ENCODE assay signal across 10 cellular contexts in the genomic region with DNA sequence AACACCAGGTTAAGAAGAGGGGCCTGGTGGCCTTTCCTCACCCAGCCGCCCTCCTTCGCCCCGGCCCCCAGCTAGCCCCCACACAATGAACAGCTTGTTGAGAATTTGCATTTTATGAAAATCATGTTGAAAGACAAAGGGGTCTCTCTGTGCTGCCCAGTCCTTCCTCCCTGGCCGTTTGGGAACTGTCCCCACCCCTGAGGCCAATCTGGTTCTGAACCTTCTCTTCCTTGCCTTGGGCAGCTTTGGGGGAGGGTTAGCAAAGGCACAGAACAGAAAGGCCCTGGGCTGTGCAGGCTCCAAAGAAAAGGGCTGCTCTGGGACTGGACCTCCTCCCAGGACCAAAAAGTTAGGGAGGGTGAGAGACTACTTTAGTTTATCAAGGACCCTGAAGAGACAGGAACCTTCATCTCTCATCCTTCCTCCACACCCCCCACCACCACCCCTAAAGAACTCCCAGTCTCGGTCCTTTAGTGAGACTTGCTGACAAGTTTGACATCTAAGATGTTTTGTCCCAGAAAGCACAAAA. TPM values are rescaled to one million over a fixed set of nuclear protein-coding genes. Genes with fewer than 3 reads are reported as not detected.
DNase-seq lines count a peak whose midpoint lies in the region; ATAC-seq and TF ChIP-seq lines count a peak whose summit lies in the region.
"Had no signal": no experiment of that assay in that cellular context is flagged by ENCODE, and none has a peak within 500 bp of the region (broad histone marks: within the 10 kb centered on the region; RNA-seq: fewer than 3 reads in every experiment).

No MANE protein-coding gene starts in this region.

- POLR2A ChIA-PET in activated CD4-positive, alpha-beta memory T cell treated with anti-CD3 and anti-CD28 coated beads, Interleukin-2, amount 10 ng/mL, durations not matched to agents 7 days and 5 days (lab: Charles Lee): interaction anchor here (1.0 to 12.4 kb wide), 2 partner anchors 13 to 36 kb away, joined by 3 to 117 read pairs; no protein-coding TSS in a partner anchor

- intact Hi-C loops in gastrocnemius medialis (cut with DNase I; ENCODE audit: low total_unique reads) (no loop called here), mucosa of descending colon (cut with DNase I, micrococcal nuclease) (no loop called here)

- H3K4me1 Mint-ChIP-seq in activated CD4-positive, alpha-beta memory T cell treated with anti-CD3 and anti-CD28 coated beads, Interleukin-2, amount 10 ng/mL, durations not matched to agents 7 days and 5 days: peaks cover 24% of the 10 kb centered on the region

- H3K27ac Mint-ChIP-seq in activated CD4-positive, alpha-beta memory T cell treated with anti-CD3 and anti-CD28 coated beads, Interleukin-2, amount 10 ng/mL, durations not matched to agents 7 days and 5 days: no peak overlapping the region

- H3K27me3 ChIP-seq in gastrocnemius medialis: peaks cover 2 to 19% (median 19%) of the 10 kb centered on the region in 3 donors

- no peaks in the 10 kb centered on the region for H3K36me3 Mint-ChIP-seq in activated CD4-positive, alpha-beta memory T cell treated with anti-CD3 and anti-CD28 coated beads, Interleukin-2, amount 10 ng/mL, durations not matched to agents 7 days and 5 days (ENCODE audit: low read depth)

- peaks cover 34% of the 10 kb centered on the region for H3K27me3 Mint-ChIP-seq in activated CD4-positive, alpha-beta memory T cell treated with anti-CD3 and anti-CD28 coated beads, Interleukin-2, amount 10 ng/mL, durations not matched to agents 7 days and 5 days

- CTCF ChIA-PET in activated CD4-positive, alpha-beta memory T cell treated with anti-CD3 and anti-CD28 coated beads, Interleukin-2, amount 10 ng/mL, durations not matched to agents 7 days and 5 days (lab: Charles Lee): interaction anchor here (1.0 to 3.3 kb wide), 3 partner anchors 15 to 62 kb away, joined by 3 to 54 read pairs (median 4); a partner anchor contains a TSS

- H3K4me3 ChIP-seq in fibroblast of villous mesenchyme (ENCODE audit: low read depth, low read length) (peak overlapping the region; percentile 77), gastrocnemius medialis (peak overlapping the region; percentile 59 to 71 (median 63)), mucosa of descending colon (no peak overlapping the region)

- H3K27ac ChIP-seq in gastrocnemius medialis: peak overlapping the region; percentile 72 to 85 (median 80)
- H3K27ac ChIP-seq: foreskin keratinocyte had no signal

- peak; percentile 23 for DNase-seq in ELF-1 (ENCODE audit: low read depth, low spot score)
- no peak for DNase-seq in activated CD4-positive, alpha-beta memory T cell treated with anti-CD3 and anti-CD28 coated beads, Interleukin-2, amount 10 ng/mL, durations not matched to agents 7 days and 5 days
- DNase-seq in fibroblast of villous mesenchyme (ENCODE audit: low read depth): no peak
- no peak for DNase-seq in gastrocnemius medialis
- DNase-seq in NCI-H187 treated with DMSO at 0.1 percent for 48 hours (lab: John Stamatoyannopoulos, UW): no peak
- DNase-seq in pons (ENCODE audit: low spot score): no peak
- DNase-seq in OCI-M1 (lab: John Stamatoyannopoulos, UW): no peak
- no peak for DNase-seq in mucosa of descending colon
- DNase-seq: foreskin keratinocyte, NCI-H2029 treated with DMSO at 0.1 percent for 48 hours had no signal

- TF ChIP-seq CTCF in fibroblast of villous mesenchyme (IDR thresholded peaks at IDR 0.05; ENCODE audit: insufficient read depth, low read depth, low read length) (no peak), gastrocnemius medialis (IDR thresholded peaks at IDR 0.05 in 4 of 5, conservative IDR thresholded peaks at IDR 0.05 in 1 of 5) (no peak), mucosa of descending colon (IDR thresholded peaks at IDR 0.05) (no peak)

- in situ Hi-C loops in gastrocnemius medialis (cut with MboI; ENCODE audit: low sequenced_read_pairs in 4 of 4): no loop called here

- H3K9me3 Mint-ChIP-seq in activated CD4-positive, alpha-beta memory T cell treated with anti-CD3 and anti-CD28 coated beads, Interleukin-2, amount 10 ng/mL, durations not matched to agents 7 days and 5 days: no peaks in the 10 kb centered on the region

- H3K36me3 ChIP-seq in gastrocnemius medialis (no peaks in the 10 kb centered on the region), mucosa of descending colon (ENCODE audit: low read depth) (no peaks in the 10 kb centered on the region)

- peaks cover 0 to 13% of the 10 kb centered on the region in 2 donors for H3K4me1 ChIP-seq in gastrocnemius medialis
- H3K4me1 ChIP-seq in mucosa of descending colon (ENCODE audit: low read depth): no peaks in the 10 kb centered on the region
- H3K4me1 ChIP-seq: foreskin keratinocyte had no signal

- H3K4me3 Mint-ChIP-seq in activated CD4-positive, alpha-beta memory T cell treated with anti-CD3 and anti-CD28 coated beads, Interleukin-2, amount 10 ng/mL, durations not matched to agents 7 days and 5 days: peak overlapping the region; percentile 76

- no peak for TF ChIP-seq POLR2A in gastrocnemius medialis (IDR thresholded peaks at IDR 0.05)

- ATAC-seq in gastrocnemius medialis (no peak), mucosa of descending colon (no peak)

- H3K9me3 ChIP-seq in gastrocnemius medialis: no peaks in the 10 kb centered on the region
- H3K9me3 ChIP-seq in mucosa of descending colon: no peaks in the 10 kb centered on the region

RNA-seq across cellular contexts. Expression of a gene that starts 1.3 kb away (rescaled TPM):
- total RNA-seq in activated CD4-positive, alpha-beta memory T cell treated with anti-CD3 and anti-CD28 coated beads, Interleukin-2, amount 10 ng/mL, durations not matched to agents 7 days and 5 days: 1 to 10 TPM; 5.8 to 7.4 TPM
- total RNA-seq in fibroblast of villous mesenchyme (2.2 and 7.7 TPM in 2 replicates), gastrocnemius medialis (10 to 100 TPM in 2 of 4 donors, 1 to 10 TPM in 2; 9.3 to 14.9 (median 11.8) TPM), mucosa of descending colon (10 to 100 TPM in 2 of 3 donors, 1 to 10 TPM in 1; 9.4 to 19.6 (median 13.8) TPM)

RNA-seq across cellular contexts. Expression of a gene that starts 43.2 kb away (rescaled TPM):
- total RNA-seq in activated CD4-positive, alpha-beta memory T cell treated with anti-CD3 and anti-CD28 coated beads, Interleukin-2, amount 10 ng/mL, durations not matched to agents 7 days and 5 days: 10 to 100 TPM; 10.0 to 10.5 TPM
- total RNA-seq in fibroblast of villous mesenchyme (2.2 and 2.9 TPM in 2 replicates), gastrocnemius medialis (100 to 1,000 TPM in 2 of 4 donors, 10 to 100 TPM in 2; 36.3 to 248 (median 90.1) TPM), mucosa of descending colon (100 to 1,000 TPM in 1 of 3 donors, 10 to 100 TPM in 2; 16.2 to 123 (median 44.6) TPM)

RNA-seq across cellular contexts. Expression of a gene that starts 56.5 kb away (rescaled TPM):
- total RNA-seq in activated CD4-positive, alpha-beta memory T cell treated with anti-CD3 and anti-CD28 coated beads, Interleukin-2, amount 10 ng/mL, durations not matched to agents 7 days and 5 days: 1 to 10 TPM; 4.5 to 5.2 TPM
- 6.4 and 6.5 TPM in 2 replicates for total RNA-seq in fibroblast of villous mesenchyme
- total RNA-seq in gastrocnemius medialis: 10 to 100 TPM in 3 of 4 donors, 1 to 10 TPM in 1; 8.7 to 15.9 (median 10.1) TPM
- 10 to 100 TPM; 42.4 to 95.7 (median 77.3) TPM for total RNA-seq in mucosa of descending colon
